2 cellular contexts compared by ENCODE assay signal in the genomic region with DNA sequence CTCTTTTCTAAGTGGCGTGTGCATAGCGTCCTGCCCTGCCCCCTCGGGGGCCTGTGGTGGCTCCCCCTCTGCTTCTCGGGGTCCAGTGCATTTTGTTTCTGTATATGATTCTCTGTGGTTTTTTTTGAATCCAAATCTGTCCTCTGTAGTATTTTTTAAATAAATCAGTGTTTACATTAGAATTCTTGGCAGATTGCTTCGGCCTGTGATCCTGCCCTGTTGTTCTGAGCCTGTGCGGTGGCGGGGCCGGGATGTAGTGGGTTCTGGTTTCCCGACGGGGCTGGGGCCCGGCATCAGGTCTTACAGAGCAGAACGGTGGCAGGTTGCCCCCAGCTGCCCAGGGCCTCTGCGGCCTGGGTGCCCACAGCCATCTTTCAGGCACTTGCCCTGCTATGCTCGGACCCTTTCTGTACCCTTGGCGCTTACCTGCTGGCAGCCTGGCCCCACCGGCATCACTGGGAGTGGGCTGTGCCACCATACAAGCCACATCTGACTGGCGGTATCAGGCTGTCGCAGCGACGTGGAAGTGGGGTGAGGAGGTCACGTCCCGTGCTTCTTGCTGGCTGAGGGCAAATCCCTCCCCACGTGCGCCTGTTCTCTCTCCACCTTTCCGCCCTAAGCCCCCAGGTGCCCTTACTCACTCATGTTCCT.
TF ChIP-seq lines count a peak whose summit lies in the region.

No MANE protein-coding gene starts in this region.

TF ChIP-seq in GM23338, 12 proteins besides CTCF, POLR2A, EP300 and RAD21 (continues in another document):
- TF ChIP-seq, protein P1, sequence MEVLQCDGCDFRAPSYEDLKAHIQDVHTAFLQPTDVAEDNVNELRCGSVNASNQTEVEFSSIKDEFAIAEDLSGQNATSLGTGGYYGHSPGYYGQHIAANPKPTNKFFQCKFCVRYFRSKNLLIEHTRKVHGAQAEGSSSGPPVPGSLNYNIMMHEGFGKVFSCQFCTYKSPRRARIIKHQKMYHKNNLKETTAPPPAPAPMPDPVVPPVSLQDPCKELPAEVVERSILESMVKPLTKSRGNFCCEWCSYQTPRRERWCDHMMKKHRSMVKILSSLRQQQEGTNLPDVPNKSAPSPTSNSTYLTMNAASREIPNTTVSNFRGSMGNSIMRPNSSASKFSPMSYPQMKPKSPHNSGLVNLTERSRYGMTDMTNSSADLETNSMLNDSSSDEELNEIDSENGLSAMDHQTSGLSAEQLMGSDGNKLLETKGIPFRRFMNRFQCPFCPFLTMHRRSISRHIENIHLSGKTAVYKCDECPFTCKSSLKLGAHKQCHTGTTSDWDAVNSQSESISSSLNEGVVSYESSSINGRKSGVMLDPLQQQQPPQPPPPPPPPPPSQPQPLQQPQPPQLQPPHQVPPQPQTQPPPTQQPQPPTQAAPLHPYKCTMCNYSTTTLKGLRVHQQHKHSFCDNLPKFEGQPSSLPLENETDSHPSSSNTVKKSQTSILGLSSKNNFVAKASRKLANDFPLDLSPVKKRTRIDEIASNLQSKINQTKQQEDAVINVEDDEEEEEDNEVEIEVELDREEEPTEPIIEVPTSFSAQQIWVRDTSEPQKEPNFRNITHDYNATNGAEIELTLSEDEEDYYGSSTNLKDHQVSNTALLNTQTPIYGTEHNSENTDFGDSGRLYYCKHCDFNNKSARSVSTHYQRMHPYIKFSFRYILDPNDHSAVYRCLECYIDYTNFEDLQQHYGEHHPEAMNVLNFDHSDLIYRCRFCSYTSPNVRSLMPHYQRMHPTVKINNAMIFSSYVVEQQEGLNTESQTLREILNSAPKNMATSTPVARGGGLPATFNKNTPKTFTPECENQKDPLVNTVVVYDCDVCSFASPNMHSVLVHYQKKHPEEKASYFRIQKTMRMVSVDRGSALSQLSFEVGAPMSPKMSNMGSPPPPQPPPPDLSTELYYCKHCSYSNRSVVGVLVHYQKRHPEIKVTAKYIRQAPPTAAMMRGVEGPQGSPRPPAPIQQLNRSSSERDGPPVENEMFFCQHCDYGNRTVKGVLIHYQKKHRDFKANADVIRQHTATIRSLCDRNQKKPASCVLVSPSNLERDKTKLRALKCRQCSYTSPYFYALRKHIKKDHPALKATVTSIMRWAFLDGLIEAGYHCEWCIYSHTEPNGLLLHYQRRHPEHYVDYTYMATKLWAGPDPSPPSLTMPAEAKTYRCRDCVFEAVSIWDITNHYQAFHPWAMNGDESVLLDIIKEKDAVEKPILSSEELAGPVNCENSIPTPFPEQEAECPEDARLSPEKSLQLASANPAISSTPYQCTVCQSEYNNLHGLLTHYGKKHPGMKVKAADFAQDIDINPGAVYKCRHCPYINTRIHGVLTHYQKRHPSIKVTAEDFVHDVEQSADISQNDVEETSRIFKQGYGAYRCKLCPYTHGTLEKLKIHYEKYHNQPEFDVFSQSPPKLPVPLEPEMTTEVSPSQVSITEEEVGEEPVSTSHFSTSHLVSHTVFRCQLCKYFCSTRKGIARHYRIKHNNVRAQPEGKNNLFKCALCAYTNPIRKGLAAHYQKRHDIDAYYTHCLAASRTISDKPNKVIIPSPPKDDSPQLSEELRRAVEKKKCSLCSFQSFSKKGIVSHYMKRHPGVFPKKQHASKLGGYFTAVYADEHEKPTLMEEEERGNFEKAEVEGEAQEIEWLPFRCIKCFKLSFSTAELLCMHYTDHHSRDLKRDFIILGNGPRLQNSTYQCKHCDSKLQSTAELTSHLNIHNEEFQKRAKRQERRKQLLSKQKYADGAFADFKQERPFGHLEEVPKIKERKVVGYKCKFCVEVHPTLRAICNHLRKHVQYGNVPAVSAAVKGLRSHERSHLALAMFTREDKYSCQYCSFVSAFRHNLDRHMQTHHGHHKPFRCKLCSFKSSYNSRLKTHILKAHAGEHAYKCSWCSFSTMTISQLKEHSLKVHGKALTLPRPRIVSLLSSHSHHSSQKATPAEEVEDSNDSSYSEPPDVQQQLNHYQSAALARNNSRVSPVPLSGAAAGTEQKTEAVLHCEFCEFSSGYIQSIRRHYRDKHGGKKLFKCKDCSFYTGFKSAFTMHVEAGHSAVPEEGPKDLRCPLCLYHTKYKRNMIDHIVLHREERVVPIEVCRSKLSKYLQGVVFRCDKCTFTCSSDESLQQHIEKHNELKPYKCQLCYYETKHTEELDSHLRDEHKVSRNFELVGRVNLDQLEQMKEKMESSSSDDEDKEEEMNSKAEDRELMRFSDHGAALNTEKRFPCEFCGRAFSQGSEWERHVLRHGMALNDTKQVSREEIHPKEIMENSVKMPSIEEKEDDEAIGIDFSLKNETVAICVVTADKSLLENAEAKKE (CRISPR knock-in tag; IDR thresholded peaks at IDR 0.05) = no peak
- TF ChIP-seq JUNB (IDR thresholded peaks at IDR 0.05; ENCODE audit: unreplicated experiment) = no peak
- no peak for TF ChIP-seq EZH2 (IDR thresholded peaks at IDR 0.05; ENCODE audit: low read depth, unreplicated experiment)
- TF ChIP-seq STAT1 (IDR thresholded peaks at IDR 0.05; ENCODE audit: unreplicated experiment) = no peak
- TF ChIP-seq, protein P2, sequence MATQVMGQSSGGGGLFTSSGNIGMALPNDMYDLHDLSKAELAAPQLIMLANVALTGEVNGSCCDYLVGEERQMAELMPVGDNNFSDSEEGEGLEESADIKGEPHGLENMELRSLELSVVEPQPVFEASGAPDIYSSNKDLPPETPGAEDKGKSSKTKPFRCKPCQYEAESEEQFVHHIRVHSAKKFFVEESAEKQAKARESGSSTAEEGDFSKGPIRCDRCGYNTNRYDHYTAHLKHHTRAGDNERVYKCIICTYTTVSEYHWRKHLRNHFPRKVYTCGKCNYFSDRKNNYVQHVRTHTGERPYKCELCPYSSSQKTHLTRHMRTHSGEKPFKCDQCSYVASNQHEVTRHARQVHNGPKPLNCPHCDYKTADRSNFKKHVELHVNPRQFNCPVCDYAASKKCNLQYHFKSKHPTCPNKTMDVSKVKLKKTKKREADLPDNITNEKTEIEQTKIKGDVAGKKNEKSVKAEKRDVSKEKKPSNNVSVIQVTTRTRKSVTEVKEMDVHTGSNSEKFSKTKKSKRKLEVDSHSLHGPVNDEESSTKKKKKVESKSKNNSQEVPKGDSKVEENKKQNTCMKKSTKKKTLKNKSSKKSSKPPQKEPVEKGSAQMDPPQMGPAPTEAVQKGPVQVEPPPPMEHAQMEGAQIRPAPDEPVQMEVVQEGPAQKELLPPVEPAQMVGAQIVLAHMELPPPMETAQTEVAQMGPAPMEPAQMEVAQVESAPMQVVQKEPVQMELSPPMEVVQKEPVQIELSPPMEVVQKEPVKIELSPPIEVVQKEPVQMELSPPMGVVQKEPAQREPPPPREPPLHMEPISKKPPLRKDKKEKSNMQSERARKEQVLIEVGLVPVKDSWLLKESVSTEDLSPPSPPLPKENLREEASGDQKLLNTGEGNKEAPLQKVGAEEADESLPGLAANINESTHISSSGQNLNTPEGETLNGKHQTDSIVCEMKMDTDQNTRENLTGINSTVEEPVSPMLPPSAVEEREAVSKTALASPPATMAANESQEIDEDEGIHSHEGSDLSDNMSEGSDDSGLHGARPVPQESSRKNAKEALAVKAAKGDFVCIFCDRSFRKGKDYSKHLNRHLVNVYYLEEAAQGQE (IDR thresholded peaks at IDR 0.05; ENCODE audit: unreplicated experiment) = no peak
- no peak for TF ChIP-seq POLR2AphosphoS5 (IDR thresholded peaks at IDR 0.05; ENCODE audit: low read depth)
- TF ChIP-seq, protein P3, sequence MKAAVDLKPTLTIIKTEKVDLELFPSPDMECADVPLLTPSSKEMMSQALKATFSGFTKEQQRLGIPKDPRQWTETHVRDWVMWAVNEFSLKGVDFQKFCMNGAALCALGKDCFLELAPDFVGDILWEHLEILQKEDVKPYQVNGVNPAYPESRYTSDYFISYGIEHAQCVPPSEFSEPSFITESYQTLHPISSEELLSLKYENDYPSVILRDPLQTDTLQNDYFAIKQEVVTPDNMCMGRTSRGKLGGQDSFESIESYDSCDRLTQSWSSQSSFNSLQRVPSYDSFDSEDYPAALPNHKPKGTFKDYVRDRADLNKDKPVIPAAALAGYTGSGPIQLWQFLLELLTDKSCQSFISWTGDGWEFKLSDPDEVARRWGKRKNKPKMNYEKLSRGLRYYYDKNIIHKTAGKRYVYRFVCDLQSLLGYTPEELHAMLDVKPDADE (IDR thresholded peaks at IDR 0.05) = no peak
- TF ChIP-seq EZH2phosphoT487 (IDR thresholded peaks at IDR 0.05; ENCODE audit: unreplicated experiment) = no peak

TF ChIP-seq in WTC11, 78 proteins besides CTCF, POLR2A, EP300 and RAD21:
- TF ChIP-seq, protein P4, sequence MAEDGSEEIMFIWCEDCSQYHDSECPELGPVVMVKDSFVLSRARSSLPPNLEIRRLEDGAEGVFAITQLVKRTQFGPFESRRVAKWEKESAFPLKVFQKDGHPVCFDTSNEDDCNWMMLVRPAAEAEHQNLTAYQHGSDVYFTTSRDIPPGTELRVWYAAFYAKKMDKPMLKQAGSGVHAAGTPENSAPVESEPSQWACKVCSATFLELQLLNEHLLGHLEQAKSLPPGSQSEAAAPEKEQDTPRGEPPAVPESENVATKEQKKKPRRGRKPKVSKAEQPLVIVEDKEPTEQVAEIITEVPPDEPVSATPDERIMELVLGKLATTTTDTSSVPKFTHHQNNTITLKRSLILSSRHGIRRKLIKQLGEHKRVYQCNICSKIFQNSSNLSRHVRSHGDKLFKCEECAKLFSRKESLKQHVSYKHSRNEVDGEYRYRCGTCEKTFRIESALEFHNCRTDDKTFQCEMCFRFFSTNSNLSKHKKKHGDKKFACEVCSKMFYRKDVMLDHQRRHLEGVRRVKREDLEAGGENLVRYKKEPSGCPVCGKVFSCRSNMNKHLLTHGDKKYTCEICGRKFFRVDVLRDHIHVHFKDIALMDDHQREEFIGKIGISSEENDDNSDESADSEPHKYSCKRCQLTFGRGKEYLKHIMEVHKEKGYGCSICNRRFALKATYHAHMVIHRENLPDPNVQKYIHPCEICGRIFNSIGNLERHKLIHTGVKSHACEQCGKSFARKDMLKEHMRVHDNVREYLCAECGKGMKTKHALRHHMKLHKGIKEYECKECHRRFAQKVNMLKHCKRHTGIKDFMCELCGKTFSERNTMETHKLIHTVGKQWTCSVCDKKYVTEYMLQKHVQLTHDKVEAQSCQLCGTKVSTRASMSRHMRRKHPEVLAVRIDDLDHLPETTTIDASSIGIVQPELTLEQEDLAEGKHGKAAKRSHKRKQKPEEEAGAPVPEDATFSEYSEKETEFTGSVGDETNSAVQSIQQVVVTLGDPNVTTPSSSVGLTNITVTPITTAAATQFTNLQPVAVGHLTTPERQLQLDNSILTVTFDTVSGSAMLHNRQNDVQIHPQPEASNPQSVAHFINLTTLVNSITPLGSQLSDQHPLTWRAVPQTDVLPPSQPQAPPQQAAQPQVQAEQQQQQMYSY (CRISPR knock-in tag; IDR thresholded peaks at IDR 0.05) = no peak
- TF ChIP-seq IRF2 (CRISPR knock-in tag; IDR thresholded peaks at IDR 0.05; ENCODE audit: borderline replicate concordance, low read depth) = no peak
- TF ChIP-seq, protein P5, sequence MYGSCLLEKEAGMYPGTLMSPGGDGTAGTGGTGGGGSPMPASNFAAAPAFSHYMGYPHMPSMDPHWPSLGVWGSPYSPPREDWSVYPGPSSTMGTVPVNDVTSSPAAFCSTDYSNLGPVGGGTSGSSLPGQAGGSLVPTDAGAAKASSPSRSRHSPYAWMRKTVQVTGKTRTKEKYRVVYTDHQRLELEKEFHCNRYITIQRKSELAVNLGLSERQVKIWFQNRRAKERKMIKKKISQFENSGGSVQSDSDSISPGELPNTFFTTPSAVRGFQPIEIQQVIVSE (CRISPR knock-in tag; IDR thresholded peaks at IDR 0.05; ENCODE audit: borderline replicate concordance) = no peak
- TF ChIP-seq ZNF396 (CRISPR knock-in tag; IDR thresholded peaks at IDR 0.05; ENCODE audit: borderline replicate concordance) = no peak
- TF ChIP-seq, protein P6, sequence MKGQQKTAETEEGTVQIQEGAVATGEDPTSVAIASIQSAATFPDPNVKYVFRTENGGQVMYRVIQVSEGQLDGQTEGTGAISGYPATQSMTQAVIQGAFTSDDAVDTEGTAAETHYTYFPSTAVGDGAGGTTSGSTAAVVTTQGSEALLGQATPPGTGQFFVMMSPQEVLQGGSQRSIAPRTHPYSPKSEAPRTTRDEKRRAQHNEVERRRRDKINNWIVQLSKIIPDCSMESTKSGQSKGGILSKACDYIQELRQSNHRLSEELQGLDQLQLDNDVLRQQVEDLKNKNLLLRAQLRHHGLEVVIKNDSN (CRISPR knock-in tag; IDR thresholded peaks at IDR 0.05) = no peak
- TF ChIP-seq NFATC4 (CRISPR knock-in tag; IDR thresholded peaks at IDR 0.05) = no peak
- TF ChIP-seq ZNF416 (CRISPR knock-in tag; IDR thresholded peaks at IDR 0.05) = no peak
- TF ChIP-seq NFE2L1 (CRISPR knock-in tag; IDR thresholded peaks at IDR 0.05) = no peak
- TF ChIP-seq, protein P7, sequence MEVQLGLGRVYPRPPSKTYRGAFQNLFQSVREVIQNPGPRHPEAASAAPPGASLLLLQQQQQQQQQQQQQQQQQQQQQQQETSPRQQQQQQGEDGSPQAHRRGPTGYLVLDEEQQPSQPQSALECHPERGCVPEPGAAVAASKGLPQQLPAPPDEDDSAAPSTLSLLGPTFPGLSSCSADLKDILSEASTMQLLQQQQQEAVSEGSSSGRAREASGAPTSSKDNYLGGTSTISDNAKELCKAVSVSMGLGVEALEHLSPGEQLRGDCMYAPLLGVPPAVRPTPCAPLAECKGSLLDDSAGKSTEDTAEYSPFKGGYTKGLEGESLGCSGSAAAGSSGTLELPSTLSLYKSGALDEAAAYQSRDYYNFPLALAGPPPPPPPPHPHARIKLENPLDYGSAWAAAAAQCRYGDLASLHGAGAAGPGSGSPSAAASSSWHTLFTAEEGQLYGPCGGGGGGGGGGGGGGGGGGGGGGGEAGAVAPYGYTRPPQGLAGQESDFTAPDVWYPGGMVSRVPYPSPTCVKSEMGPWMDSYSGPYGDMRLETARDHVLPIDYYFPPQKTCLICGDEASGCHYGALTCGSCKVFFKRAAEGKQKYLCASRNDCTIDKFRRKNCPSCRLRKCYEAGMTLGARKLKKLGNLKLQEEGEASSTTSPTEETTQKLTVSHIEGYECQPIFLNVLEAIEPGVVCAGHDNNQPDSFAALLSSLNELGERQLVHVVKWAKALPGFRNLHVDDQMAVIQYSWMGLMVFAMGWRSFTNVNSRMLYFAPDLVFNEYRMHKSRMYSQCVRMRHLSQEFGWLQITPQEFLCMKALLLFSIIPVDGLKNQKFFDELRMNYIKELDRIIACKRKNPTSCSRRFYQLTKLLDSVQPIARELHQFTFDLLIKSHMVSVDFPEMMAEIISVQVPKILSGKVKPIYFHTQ (CRISPR knock-in tag; IDR thresholded peaks at IDR 0.05) = no peak
- no peak for TF ChIP-seq ATF1 (CRISPR knock-in tag; IDR thresholded peaks at IDR 0.05)
- TF ChIP-seq NFYB (CRISPR knock-in tag; conservative IDR thresholded peaks at IDR 0.05; ENCODE audit: low read depth) = no peak
- TF ChIP-seq, protein P8, sequence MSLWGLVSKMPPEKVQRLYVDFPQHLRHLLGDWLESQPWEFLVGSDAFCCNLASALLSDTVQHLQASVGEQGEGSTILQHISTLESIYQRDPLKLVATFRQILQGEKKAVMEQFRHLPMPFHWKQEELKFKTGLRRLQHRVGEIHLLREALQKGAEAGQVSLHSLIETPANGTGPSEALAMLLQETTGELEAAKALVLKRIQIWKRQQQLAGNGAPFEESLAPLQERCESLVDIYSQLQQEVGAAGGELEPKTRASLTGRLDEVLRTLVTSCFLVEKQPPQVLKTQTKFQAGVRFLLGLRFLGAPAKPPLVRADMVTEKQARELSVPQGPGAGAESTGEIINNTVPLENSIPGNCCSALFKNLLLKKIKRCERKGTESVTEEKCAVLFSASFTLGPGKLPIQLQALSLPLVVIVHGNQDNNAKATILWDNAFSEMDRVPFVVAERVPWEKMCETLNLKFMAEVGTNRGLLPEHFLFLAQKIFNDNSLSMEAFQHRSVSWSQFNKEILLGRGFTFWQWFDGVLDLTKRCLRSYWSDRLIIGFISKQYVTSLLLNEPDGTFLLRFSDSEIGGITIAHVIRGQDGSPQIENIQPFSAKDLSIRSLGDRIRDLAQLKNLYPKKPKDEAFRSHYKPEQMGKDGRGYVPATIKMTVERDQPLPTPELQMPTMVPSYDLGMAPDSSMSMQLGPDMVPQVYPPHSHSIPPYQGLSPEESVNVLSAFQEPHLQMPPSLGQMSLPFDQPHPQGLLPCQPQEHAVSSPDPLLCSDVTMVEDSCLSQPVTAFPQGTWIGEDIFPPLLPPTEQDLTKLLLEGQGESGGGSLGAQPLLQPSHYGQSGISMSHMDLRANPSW (CRISPR knock-in tag; conservative IDR thresholded peaks at IDR 0.05; ENCODE audit: low read depth) = no peak
